In genomic region chr19:293436-294110, GRCh38 we compare ENCODE assay signal across 1 cellular context.
TF ChIP-seq lines count a peak whose summit lies in the region.

No MANE protein-coding gene starts in this region.

TF ChIP-seq in GM23338, 12 proteins besides CTCF, POLR2A, EP300 and RAD21 (continued from another document):
- TF ChIP-seq, protein P1, sequence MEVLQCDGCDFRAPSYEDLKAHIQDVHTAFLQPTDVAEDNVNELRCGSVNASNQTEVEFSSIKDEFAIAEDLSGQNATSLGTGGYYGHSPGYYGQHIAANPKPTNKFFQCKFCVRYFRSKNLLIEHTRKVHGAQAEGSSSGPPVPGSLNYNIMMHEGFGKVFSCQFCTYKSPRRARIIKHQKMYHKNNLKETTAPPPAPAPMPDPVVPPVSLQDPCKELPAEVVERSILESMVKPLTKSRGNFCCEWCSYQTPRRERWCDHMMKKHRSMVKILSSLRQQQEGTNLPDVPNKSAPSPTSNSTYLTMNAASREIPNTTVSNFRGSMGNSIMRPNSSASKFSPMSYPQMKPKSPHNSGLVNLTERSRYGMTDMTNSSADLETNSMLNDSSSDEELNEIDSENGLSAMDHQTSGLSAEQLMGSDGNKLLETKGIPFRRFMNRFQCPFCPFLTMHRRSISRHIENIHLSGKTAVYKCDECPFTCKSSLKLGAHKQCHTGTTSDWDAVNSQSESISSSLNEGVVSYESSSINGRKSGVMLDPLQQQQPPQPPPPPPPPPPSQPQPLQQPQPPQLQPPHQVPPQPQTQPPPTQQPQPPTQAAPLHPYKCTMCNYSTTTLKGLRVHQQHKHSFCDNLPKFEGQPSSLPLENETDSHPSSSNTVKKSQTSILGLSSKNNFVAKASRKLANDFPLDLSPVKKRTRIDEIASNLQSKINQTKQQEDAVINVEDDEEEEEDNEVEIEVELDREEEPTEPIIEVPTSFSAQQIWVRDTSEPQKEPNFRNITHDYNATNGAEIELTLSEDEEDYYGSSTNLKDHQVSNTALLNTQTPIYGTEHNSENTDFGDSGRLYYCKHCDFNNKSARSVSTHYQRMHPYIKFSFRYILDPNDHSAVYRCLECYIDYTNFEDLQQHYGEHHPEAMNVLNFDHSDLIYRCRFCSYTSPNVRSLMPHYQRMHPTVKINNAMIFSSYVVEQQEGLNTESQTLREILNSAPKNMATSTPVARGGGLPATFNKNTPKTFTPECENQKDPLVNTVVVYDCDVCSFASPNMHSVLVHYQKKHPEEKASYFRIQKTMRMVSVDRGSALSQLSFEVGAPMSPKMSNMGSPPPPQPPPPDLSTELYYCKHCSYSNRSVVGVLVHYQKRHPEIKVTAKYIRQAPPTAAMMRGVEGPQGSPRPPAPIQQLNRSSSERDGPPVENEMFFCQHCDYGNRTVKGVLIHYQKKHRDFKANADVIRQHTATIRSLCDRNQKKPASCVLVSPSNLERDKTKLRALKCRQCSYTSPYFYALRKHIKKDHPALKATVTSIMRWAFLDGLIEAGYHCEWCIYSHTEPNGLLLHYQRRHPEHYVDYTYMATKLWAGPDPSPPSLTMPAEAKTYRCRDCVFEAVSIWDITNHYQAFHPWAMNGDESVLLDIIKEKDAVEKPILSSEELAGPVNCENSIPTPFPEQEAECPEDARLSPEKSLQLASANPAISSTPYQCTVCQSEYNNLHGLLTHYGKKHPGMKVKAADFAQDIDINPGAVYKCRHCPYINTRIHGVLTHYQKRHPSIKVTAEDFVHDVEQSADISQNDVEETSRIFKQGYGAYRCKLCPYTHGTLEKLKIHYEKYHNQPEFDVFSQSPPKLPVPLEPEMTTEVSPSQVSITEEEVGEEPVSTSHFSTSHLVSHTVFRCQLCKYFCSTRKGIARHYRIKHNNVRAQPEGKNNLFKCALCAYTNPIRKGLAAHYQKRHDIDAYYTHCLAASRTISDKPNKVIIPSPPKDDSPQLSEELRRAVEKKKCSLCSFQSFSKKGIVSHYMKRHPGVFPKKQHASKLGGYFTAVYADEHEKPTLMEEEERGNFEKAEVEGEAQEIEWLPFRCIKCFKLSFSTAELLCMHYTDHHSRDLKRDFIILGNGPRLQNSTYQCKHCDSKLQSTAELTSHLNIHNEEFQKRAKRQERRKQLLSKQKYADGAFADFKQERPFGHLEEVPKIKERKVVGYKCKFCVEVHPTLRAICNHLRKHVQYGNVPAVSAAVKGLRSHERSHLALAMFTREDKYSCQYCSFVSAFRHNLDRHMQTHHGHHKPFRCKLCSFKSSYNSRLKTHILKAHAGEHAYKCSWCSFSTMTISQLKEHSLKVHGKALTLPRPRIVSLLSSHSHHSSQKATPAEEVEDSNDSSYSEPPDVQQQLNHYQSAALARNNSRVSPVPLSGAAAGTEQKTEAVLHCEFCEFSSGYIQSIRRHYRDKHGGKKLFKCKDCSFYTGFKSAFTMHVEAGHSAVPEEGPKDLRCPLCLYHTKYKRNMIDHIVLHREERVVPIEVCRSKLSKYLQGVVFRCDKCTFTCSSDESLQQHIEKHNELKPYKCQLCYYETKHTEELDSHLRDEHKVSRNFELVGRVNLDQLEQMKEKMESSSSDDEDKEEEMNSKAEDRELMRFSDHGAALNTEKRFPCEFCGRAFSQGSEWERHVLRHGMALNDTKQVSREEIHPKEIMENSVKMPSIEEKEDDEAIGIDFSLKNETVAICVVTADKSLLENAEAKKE (CRISPR knock-in tag; IDR thresholded peaks at IDR 0.05): no peak
- TF ChIP-seq NANOG (IDR thresholded peaks at IDR 0.05; ENCODE audit: borderline replicate concordance) (no peak), EZH2phosphoT487 (IDR thresholded peaks at IDR 0.05; ENCODE audit: unreplicated experiment) (no peak)
